2 cellular contexts compared by ENCODE assay signal in genomic region chr20:17610566-17611289, GRCh38.
TF ChIP-seq lines count a peak whose summit lies in the region.

No MANE protein-coding gene starts in this region.

TF ChIP-seq in SK-N-SH treated with all-trans-retinoic acid at 6 μM for 48 hours, 23 proteins besides CTCF, POLR2A, EP300 and RAD21 (continued from another document):
- TF ChIP-seq POU6F1 (CRISPR knock-in tag; IDR thresholded peaks at IDR 0.05; ENCODE audit: borderline replicate concordance, low read depth) (no peak), ZC3H10 (CRISPR knock-in tag; IDR thresholded peaks at IDR 0.05) (no peak), ZFP30 (CRISPR knock-in tag; IDR thresholded peaks at IDR 0.05) (no peak), ESRRG (CRISPR knock-in tag; IDR thresholded peaks at IDR 0.05) (no peak)

TF ChIP-seq in HepG2, 621 proteins besides CTCF, POLR2A, EP300 and RAD21 (continued from another document and continues in another):
- TF ChIP-seq ZNF503 (CRISPR knock-in tag; IDR thresholded peaks at IDR 0.05) (no peak), ZNF317 (CRISPR knock-in tag; IDR thresholded peaks at IDR 0.05) (no peak), GABPB1 (CRISPR knock-in tag; IDR thresholded peaks at IDR 0.05) (peak; percentile 26; the same call in 1 of the 2 replicates), ZNF251 (CRISPR knock-in tag; IDR thresholded peaks at IDR 0.05) (0 out of 2 replicates have a peak, but pooled peaks have one; percentile 20), CENPT (CRISPR knock-in tag; IDR thresholded peaks at IDR 0.05; ENCODE audit: low read depth) (no peak; the same call in 1 of the 2 replicates), ZNF280B (CRISPR knock-in tag; IDR thresholded peaks at IDR 0.05; ENCODE audit: borderline replicate concordance) (peak; percentile 7; the same call in 1 of the 2 replicates), IRF1 (CRISPR knock-in tag; IDR thresholded peaks at IDR 0.05; ENCODE audit: low read depth) (no peak), SUZ12 (IDR thresholded peaks at IDR 0.05; ENCODE audit: low read depth, low read length) (no peak), ZNF326 (CRISPR knock-in tag; IDR thresholded peaks at IDR 0.05; ENCODE audit: borderline replicate concordance) (no peak), TOE1 (CRISPR knock-in tag; IDR thresholded peaks at IDR 0.05) (no peak), E2F1 (CRISPR knock-in tag; IDR thresholded peaks at IDR 0.05) (no peak), BCL3 (CRISPR knock-in tag; IDR thresholded peaks at IDR 0.05) (0 out of 2 replicates have a peak, but pooled peaks have one; percentile 40), ZNF350 (CRISPR knock-in tag; IDR thresholded peaks at IDR 0.05; ENCODE audit: borderline replicate concordance, low read depth) (0 out of 2 replicates have a peak, but pooled peaks have one; percentile 9), ZNF383 (CRISPR knock-in tag; IDR thresholded peaks at IDR 0.05; ENCODE audit: borderline replicate concordance) (no peak), NR2F6 (IDR thresholded peaks at IDR 0.05) (no peak), NR2F6 (CRISPR knock-in tag; IDR thresholded peaks at IDR 0.05) (no peak), SAFB2 (CRISPR knock-in tag; IDR thresholded peaks at IDR 0.05; ENCODE audit: borderline replicate concordance, low read depth) (no peak), BATF2 (CRISPR knock-in tag; IDR thresholded peaks at IDR 0.05) (0 out of 2 replicates have a peak, but pooled peaks have one; percentile 50), ZBTB46 (CRISPR knock-in tag; IDR thresholded peaks at IDR 0.05; ENCODE audit: borderline replicate concordance) (0 out of 2 replicates have a peak, but pooled peaks have one; percentile 43), SMAD9 (CRISPR knock-in tag; IDR thresholded peaks at IDR 0.05) (no peak), ZNF276 (CRISPR knock-in tag; IDR thresholded peaks at IDR 0.05; ENCODE audit: low read depth) (0 out of 2 replicates have a peak, but pooled peaks have one; percentile 32), MTA1 (CRISPR knock-in tag; IDR thresholded peaks at IDR 0.05; ENCODE audit: borderline replicate concordance) (0 out of 2 replicates have a peak, but pooled peaks have one; percentile 32), HMG20B (CRISPR knock-in tag; conservative IDR thresholded peaks at IDR 0.05) (no peak), SP4 (CRISPR knock-in tag; IDR thresholded peaks at IDR 0.05) (no peak), EHMT2 (IDR thresholded peaks at IDR 0.05; ENCODE audit: borderline replicate concordance, low read depth, low read length) (no peak), ZNF768 (CRISPR knock-in tag; IDR thresholded peaks at IDR 0.05) (peak; percentile 3; the same call in 1 of the 2 replicates), ZNF746 (CRISPR knock-in tag; IDR thresholded peaks at IDR 0.05) (no peak), ATF7 (IDR thresholded peaks at IDR 0.05) (no peak), ATF7 (CRISPR knock-in tag; IDR thresholded peaks at IDR 0.05) (peak; percentile 65; the same call in 1 of the 2 replicates), ZNF274 (CRISPR knock-in tag; IDR thresholded peaks at IDR 0.05) (peak; percentile 50; the same call in 1 of the 2 replicates), RBAK (CRISPR knock-in tag; IDR thresholded peaks at IDR 0.05) (no peak), IKZF4 (CRISPR knock-in tag; IDR thresholded peaks at IDR 0.05; ENCODE audit: borderline replicate concordance, low read depth, not compliant biosample characterization) (no peak), ELF4 (CRISPR knock-in tag; IDR thresholded peaks at IDR 0.05; ENCODE audit: borderline replicate concordance) (no peak), ZNF558 (CRISPR knock-in tag; IDR thresholded peaks at IDR 0.05; ENCODE audit: borderline replicate concordance) (no peak), ZNF83 (CRISPR knock-in tag; IDR thresholded peaks at IDR 0.05; ENCODE audit: borderline replicate concordance) (0 out of 2 replicates have a peak, but pooled peaks have one; percentile 52), SNAI1 (CRISPR knock-in tag; IDR thresholded peaks at IDR 0.05; ENCODE audit: borderline replicate concordance) (no peak), CHD4 (IDR thresholded peaks at IDR 0.05; ENCODE audit: borderline replicate concordance, low read length) (no peak), SRSF1 (optimal IDR thresholded peaks at IDR 0.05; ENCODE audit: low read depth, low read length) (peak; percentile 22), ATM (IDR thresholded peaks at IDR 0.05; ENCODE audit: borderline replicate concordance) (no peak), JUNB (CRISPR knock-in tag; IDR thresholded peaks at IDR 0.05; ENCODE audit: borderline replicate concordance) (no peak), ZZZ3 (CRISPR knock-in tag; IDR thresholded peaks at IDR 0.05; ENCODE audit: borderline replicate concordance) (0 out of 2 replicates have a peak, but pooled peaks have one; percentile 32), SMAD1 (CRISPR knock-in tag; IDR thresholded peaks at IDR 0.05; ENCODE audit: borderline replicate concordance, low read depth) (0 out of 2 replicates have a peak, but pooled peaks have one; percentile 56), ZNF816 (CRISPR knock-in tag; IDR thresholded peaks at IDR 0.05; ENCODE audit: borderline replicate concordance) (no peak), ZNF101 (CRISPR knock-in tag; IDR thresholded peaks at IDR 0.05; ENCODE audit: borderline replicate concordance, low read depth) (no peak), PRMT3 (CRISPR knock-in tag; IDR thresholded peaks at IDR 0.05; ENCODE audit: borderline replicate concordance, low read depth) (0 out of 2 replicates have a peak, but pooled peaks have one; percentile 25), MEIS2 (CRISPR knock-in tag; IDR thresholded peaks at IDR 0.05) (no peak), HNRNPL (IDR thresholded peaks at IDR 0.05; ENCODE audit: low read depth, low read length) (no peak), ZSCAN22 (CRISPR knock-in tag; IDR thresholded peaks at IDR 0.05) (no peak), ZBTB7A (CRISPR knock-in tag; IDR thresholded peaks at IDR 0.05) (no peak), NR1H2 (CRISPR knock-in tag; IDR thresholded peaks at IDR 0.05; ENCODE audit: borderline replicate concordance, low read depth) (no peak), ZNF790 (CRISPR knock-in tag; IDR thresholded peaks at IDR 0.05; ENCODE audit: borderline replicate concordance) (no peak), ARID2 (CRISPR knock-in tag; IDR thresholded peaks at IDR 0.05; ENCODE audit: borderline replicate concordance) (no peak), ZNF788 (CRISPR knock-in tag; IDR thresholded peaks at IDR 0.05; ENCODE audit: borderline replicate concordance) (no peak), ZNF720 (CRISPR knock-in tag; IDR thresholded peaks at IDR 0.05) (no peak), FOXA1 (IDR thresholded peaks at IDR 0.05) (no peak), FOXA1 (CRISPR knock-in tag; IDR thresholded peaks at IDR 0.05) (no peak), MEIS1 (CRISPR knock-in tag; IDR thresholded peaks at IDR 0.05; ENCODE audit: borderline replicate concordance) (0 out of 2 replicates have a peak, but pooled peaks have one; percentile 15), ZNF782 (CRISPR knock-in tag; IDR thresholded peaks at IDR 0.05; ENCODE audit: borderline replicate concordance) (no peak), TFAP4 (IDR thresholded peaks at IDR 0.05; ENCODE audit: borderline replicate concordance, low read depth) (no peak), PPARG (CRISPR knock-in tag; conservative IDR thresholded peaks at IDR 0.05) (no peak), ZNF878 (CRISPR knock-in tag; IDR thresholded peaks at IDR 0.05) (no peak)
